Comparison of ENCODE assay signal across 15 cellular contexts in the genomic region with DNA sequence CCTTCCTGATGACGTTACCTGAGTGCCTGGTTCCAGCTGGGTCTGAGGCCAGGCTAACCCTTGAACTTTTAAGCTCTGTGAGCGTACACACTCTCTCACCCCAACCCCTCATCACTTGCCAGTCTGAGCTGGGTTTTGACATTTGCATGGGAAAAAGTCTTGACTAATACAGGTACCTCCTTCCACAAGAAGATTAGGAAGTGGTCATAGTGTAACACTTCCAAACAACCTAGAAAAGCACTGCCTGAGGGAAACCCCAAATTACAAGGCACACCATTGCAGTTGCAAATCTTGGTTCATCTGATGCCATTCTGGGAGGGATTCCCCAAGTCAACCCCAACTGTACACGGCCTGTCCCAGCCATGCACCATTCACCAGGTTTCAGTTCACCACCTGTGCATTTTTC.
DNase-seq lines count a peak whose midpoint lies in the region; ATAC-seq lines count a peak whose summit lies in the region.
"Had no signal": no experiment of that assay in that cellular context is flagged by ENCODE, and none has a peak within 500 bp of the region (broad histone marks: within the 10 kb centered on the region; RNA-seq: fewer than 3 reads in every experiment).

No MANE protein-coding gene starts in this region.

- H3K36me3 Mint-ChIP-seq in activated T-cell treated with anti-CD3 and anti-CD28 coated beads, Interleukin-2, amount 50 U/mL, for 4 hours (ENCODE audit: insufficient read depth) = peaks cover 43% of the 10 kb centered on the region
- H3K36me3 Mint-ChIP-seq in activated naive CD4-positive, alpha-beta T cell treated with anti-CD3 and anti-CD28 coated beads, Interleukin-2, amount 50 U/mL, for 72 hours = peaks cover 12 to 33% of the 10 kb centered on the region in 2 donors

- peaks cover 3% of the 10 kb centered on the region for H3K9me3 Mint-ChIP-seq in activated T-cell treated with anti-CD3 and anti-CD28 coated beads, Interleukin-2, amount 50 U/mL, for 4 hours
- no peaks in the 10 kb centered on the region for H3K9me3 Mint-ChIP-seq in activated naive CD4-positive, alpha-beta T cell treated with anti-CD3 and anti-CD28 coated beads, Interleukin-2, amount 50 U/mL, for 72 hours

- H3K27me3 Mint-ChIP-seq in activated T-cell treated with anti-CD3 and anti-CD28 coated beads, Interleukin-2, amount 50 U/mL, for 4 hours (ENCODE audit: low read depth) = no peaks in the 10 kb centered on the region

- peak overlapping the region; percentile 52 for H3K4me3 Mint-ChIP-seq in activated T-cell treated with anti-CD3 and anti-CD28 coated beads, Interleukin-2, amount 50 U/mL, for 4 hours

- peak; percentile 38 to 52 for ATAC-seq in activated T-cell treated with anti-CD3 and anti-CD28 coated beads, Interleukin-2, amount 50 U/mL, for 4 hours
- ATAC-seq in HG02571 (IDR thresholded peaks at IDR 0.05; ENCODE audit: unreplicated experiment) (peak; percentile 34), HG03159 (IDR thresholded peaks at IDR 0.05; ENCODE audit: unreplicated experiment) (no peak)
- ATAC-seq in activated naive CD4-positive, alpha-beta T cell treated with anti-CD3 and anti-CD28 coated beads, Interleukin-2, amount 50 U/mL, for 72 hours = peak in 1 of 2 donors; percentile 68
- ATAC-seq: sciatic nerve had no signal

- DNase-seq in activated T-cell treated with anti-CD3 and anti-CD28 coated beads, Interleukin-2, amount 50 U/mL, for 4 hours = no peak
- DNase-seq in activated T-cell treated with anti-CD3 and anti-CD28 coated beads for 4 hours (no peak), NCI-H748 (lab: John Stamatoyannopoulos, UW; ENCODE audit: unreplicated experiment) (no peak), LoVo (ENCODE audit: low spot score) (no peak)
- peak in 1 of 2 donors; percentile 79 for DNase-seq in activated naive CD4-positive, alpha-beta T cell treated with anti-CD3 and anti-CD28 coated beads, Interleukin-2, amount 50 U/mL, for 72 hours (ENCODE audit: low spot score in 2 of 2)
- peak; percentile 35 for DNase-seq in stimulated activated CD4-positive, alpha-beta T cell treated with anti-CD3 and anti-CD28 coated beads, Interleukin-4, amount 100 ng/mL, for 1 hour
- DNase-seq: DMS79; effector CD4-positive, alpha-beta T cell; KG1; kidney glomerular epithelial cell; NCI-H2029 treated with DMSO at 0.1 percent for 48 hours; SK-N-SH had no signal

- H3K4me1 Mint-ChIP-seq in activated T-cell treated with anti-CD3 and anti-CD28 coated beads, Interleukin-2, amount 50 U/mL, for 4 hours (ENCODE audit: low read depth) = peaks cover 87% of the 10 kb centered on the region

- peak overlapping the region; percentile 46 to 97 for H3K27ac Mint-ChIP-seq in activated naive CD4-positive, alpha-beta T cell treated with anti-CD3 and anti-CD28 coated beads, Interleukin-2, amount 50 U/mL, for 72 hours
